ENCODE assay signal across 35 cellular contexts in genomic region chr12:126976574-126976973, GRCh38.
"Had no signal": no experiment of that assay in that cellular context is flagged by ENCODE, and none has a peak within 500 bp of the region (broad histone marks: within the 10 kb centered on the region; RNA-seq: fewer than 3 reads in every experiment).

No MANE protein-coding gene starts in this region.

- H3K9me3 Mint-ChIP-seq: activated CD4-positive, alpha-beta memory T cell treated with anti-CD3 and anti-CD28 coated beads for 36 hours; activated CD8-positive, alpha-beta T cell treated with anti-CD3 and anti-CD28 coated beads for 36 hours; activated naive CD4-positive, alpha-beta T cell treated with anti-CD3 and anti-CD28 coated beads for 36 hours; activated T-cell treated with anti-CD3 and anti-CD28 coated beads, Interleukin-2, amount 50 U/mL, for 4 hours; activated T-helper 1 cell treated with anti-CD3 and anti-CD28 coated beads, Interleukin-12 subunit alpha, Interleukin-12 subunit beta, Interleukin-2, Interleukin-4 antibody, amounts not matched to agents 30 ng/mL and 10 ng/mL and 1 ng/mL, durations not matched to agents 14 hours and 24 hours and 36 hours; activated T-helper 17 cell treated with anti-CD3 and anti-CD28 coated beads, Interleukin-2, amount 50 U/mL, for 72 hours; T-helper 2 cell treated with Interferon-gamma antibody and Interleukin-4, amounts not matched to agents 5 μg/mL and 100 μg/mL, for 36 hours had no signal

- ATAC-seq: activated CD8-positive, alpha-beta T cell treated with anti-CD3 and anti-CD28 coated beads for 36 hours; activated naive CD4-positive, alpha-beta T cell treated with anti-CD3 and anti-CD28 coated beads, Interleukin-2, amount 50 U/mL, for 72 hours; activated T-cell treated with anti-CD3 and anti-CD28 coated beads, Interleukin-2, amount 50 U/mL, for 4 hours; activated T-cell treated with anti-CD3 and anti-CD28 coated beads, Interleukin-2, amount 50 U/mL, for 72 hours; activated T-helper 17 cell treated with anti-CD3 and anti-CD28 coated beads, Interleukin-2, amount 50 U/mL, for 72 hours; body of pancreas had no signal

- DNase-seq: activated B cell treated with CpG ODN at 0.5 μM for 24 hours; activated CD4-positive, alpha-beta memory T cell treated with anti-CD3 and anti-CD28 coated beads for 36 hours; activated CD4-positive, alpha-beta T cell treated with anti-CD3 and anti-CD28 coated beads for 4 hours; activated CD4-positive, alpha-beta T cell treated with anti-CD3 and anti-CD28 coated beads, Interleukin-2, amount 10 ng/mL, durations not matched to agents 24 days and 14 days; activated CD4-positive, alpha-beta T cell treated with anti-CD3 and anti-CD28 coated beads, Interleukin-2, amount 50 U/mL, for 1 hour; activated CD4-positive, alpha-beta T cell treated with anti-CD3 and anti-CD28 coated beads, Interleukin-2, amount 50 U/mL, for 4 hours; activated CD4-positive, CD25-positive, alpha-beta regulatory T cell treated with anti-CD3 and anti-CD28 coated beads, Interleukin-2, amount 50 U/mL, for 72 hours; activated CD8-positive, alpha-beta memory T cell treated with anti-CD3 and anti-CD28 coated beads, Interleukin-2, amount 50 U/mL, for 4 hours; activated CD8-positive, alpha-beta T cell treated with anti-CD3 and anti-CD28 coated beads for 36 hours; activated effector memory CD4-positive, alpha-beta T cell treated with anti-CD3 and anti-CD28 coated beads, Interleukin-2, amount 50 U/mL, for 16 hours; activated gamma-delta T cell treated with Interleukin-2 at 50 U/mL for 16 hours; activated naive CD4-positive, alpha-beta T cell; activated naive CD4-positive, alpha-beta T cell treated with anti-CD3 and anti-CD28 coated beads for 36 hours; activated naive CD4-positive, alpha-beta T cell treated with anti-CD3 and anti-CD28 coated beads, Interleukin-2, amount 50 U/mL, for 16 hours; activated naive CD8-positive, alpha-beta T cell treated with anti-CD3 and anti-CD28 coated beads for 36 hours; activated T-cell treated with anti-CD3 and anti-CD28 coated beads for 4 hours; activated T-cell treated with anti-CD3 and anti-CD28 coated beads, Interleukin-2, amount 50 U/mL, for 1 hour; activated T-cell treated with anti-CD3 and anti-CD28 coated beads, Interleukin-2, amount 50 U/mL, for 4 hours; activated T-cell treated with anti-CD3 and anti-CD28 coated beads, Interleukin-2, amount 50 U/mL, for 72 hours; adrenal gland; amniotic stem cell; aorta; body of pancreas; brain microvascular endothelial cell; central memory CD4-positive, alpha-beta T cell; T-helper 1 cell; T-helper 2 cell; T-helper 9 cell had no signal

- H3K27ac Mint-ChIP-seq: activated B cell treated with CpG ODN at 0.5 μM for 24 hours; activated CD4-positive, alpha-beta memory T cell treated with anti-CD3 and anti-CD28 coated beads for 36 hours; activated CD4-positive, alpha-beta T cell treated with anti-CD3 and anti-CD28 coated beads, Interleukin-2, amount 10 ng/mL, durations not matched to agents 24 days and 14 days; activated CD8-positive, alpha-beta T cell treated with anti-CD3 and anti-CD28 coated beads for 36 hours; activated naive CD4-positive, alpha-beta T cell treated with anti-CD3 and anti-CD28 coated beads for 36 hours; activated naive CD4-positive, alpha-beta T cell treated with anti-CD3 and anti-CD28 coated beads, Interleukin-2, amount 50 U/mL, for 72 hours; activated naive CD8-positive, alpha-beta T cell treated with anti-CD3 and anti-CD28 coated beads for 36 hours; activated T-cell treated with anti-CD3 and anti-CD28 coated beads, Interleukin-2, amount 50 U/mL, for 72 hours; activated T-helper 1 cell treated with anti-CD3 and anti-CD28 coated beads, Interleukin-12 subunit alpha, Interleukin-12 subunit beta, Interleukin-2, Interleukin-4 antibody, amounts not matched to agents 30 ng/mL and 10 ng/mL and 1 ng/mL, durations not matched to agents 14 hours and 24 hours and 36 hours; activated T-helper 17 cell treated with anti-CD3 and anti-CD28 coated beads, Interleukin-2, amount 50 U/mL, for 72 hours; T-helper 1 cell treated with Interleukin-12 subunit alpha and Interleukin-12 subunit beta and Interleukin-4 antibody, amounts not matched to agents 30 μg/mL and 1 μg/mL, for 36 hours; T-helper 2 cell treated with Interferon-gamma antibody and Interleukin-4, amounts not matched to agents 5 μg/mL and 100 μg/mL, for 36 hours had no signal

- H3K36me3 Mint-ChIP-seq: activated CD4-positive, alpha-beta memory T cell treated with anti-CD3 and anti-CD28 coated beads for 36 hours; activated naive CD4-positive, alpha-beta T cell treated with anti-CD3 and anti-CD28 coated beads, Interleukin-2, amount 50 U/mL, for 72 hours; activated naive CD8-positive, alpha-beta T cell treated with anti-CD3 and anti-CD28 coated beads for 36 hours had no signal

- H3K27ac ChIP-seq: adrenal gland, body of pancreas, brain microvascular endothelial cell, breast epithelium, VCaP had no signal

- H3K27me3 Mint-ChIP-seq: activated B cell treated with CpG ODN at 0.5 μM for 24 hours; activated CD4-positive, alpha-beta T cell treated with anti-CD3 and anti-CD28 coated beads, Interleukin-2, amount 10 ng/mL, durations not matched to agents 24 days and 14 days; activated CD8-positive, alpha-beta T cell treated with anti-CD3 and anti-CD28 coated beads for 36 hours; activated naive CD8-positive, alpha-beta T cell treated with anti-CD3 and anti-CD28 coated beads for 36 hours had no signal

- H3K4me3 ChIP-seq: adrenal gland, body of pancreas, breast epithelium had no signal

- H3K36me3 ChIP-seq: adrenal gland, brain microvascular endothelial cell, breast epithelium had no signal

- H3K4me3 Mint-ChIP-seq: activated B cell treated with CpG ODN at 0.5 μM for 24 hours; activated CD4-positive, alpha-beta memory T cell treated with anti-CD3 and anti-CD28 coated beads for 36 hours; activated CD4-positive, alpha-beta T cell treated with anti-CD3 and anti-CD28 coated beads, Interleukin-2, amount 10 ng/mL, durations not matched to agents 24 days and 14 days; activated CD8-positive, alpha-beta T cell treated with anti-CD3 and anti-CD28 coated beads for 36 hours; activated naive CD4-positive, alpha-beta T cell treated with anti-CD3 and anti-CD28 coated beads for 36 hours; activated naive CD8-positive, alpha-beta T cell treated with anti-CD3 and anti-CD28 coated beads for 36 hours; activated T-cell treated with anti-CD3 and anti-CD28 coated beads, Interleukin-2, amount 50 U/mL, for 4 hours; activated T-cell treated with anti-CD3 and anti-CD28 coated beads, Interleukin-2, amount 50 U/mL, for 72 hours; activated T-helper 1 cell treated with anti-CD3 and anti-CD28 coated beads, Interleukin-12 subunit alpha, Interleukin-12 subunit beta, Interleukin-2, Interleukin-4 antibody, amounts not matched to agents 30 ng/mL and 10 ng/mL and 1 ng/mL, durations not matched to agents 14 hours and 24 hours and 36 hours; activated T-helper 17 cell treated with anti-CD3 and anti-CD28 coated beads, Interleukin-2, amount 50 U/mL, for 72 hours; T-helper 1 cell treated with Interleukin-12 subunit alpha and Interleukin-12 subunit beta and Interleukin-4 antibody, amounts not matched to agents 30 μg/mL and 1 μg/mL, for 36 hours; T-helper 2 cell treated with Interferon-gamma antibody and Interleukin-4, amounts not matched to agents 5 μg/mL and 100 μg/mL, for 36 hours had no signal

- H3K4me1 ChIP-seq: adrenal gland, body of pancreas, breast epithelium had no signal

- H3K27me3 ChIP-seq: adrenal gland, body of pancreas, brain microvascular endothelial cell, breast epithelium had no signal

- H3K9me3 ChIP-seq: adrenal gland, body of pancreas, breast epithelium had no signal

- H3K4me1 Mint-ChIP-seq: activated B cell treated with CpG ODN at 0.5 μM for 24 hours; activated CD4-positive, alpha-beta T cell treated with anti-CD3 and anti-CD28 coated beads, Interleukin-2, amount 10 ng/mL, durations not matched to agents 24 days and 14 days; activated naive CD8-positive, alpha-beta T cell treated with anti-CD3 and anti-CD28 coated beads for 36 hours; activated T-helper 17 cell treated with anti-CD3 and anti-CD28 coated beads, Interleukin-2, amount 50 U/mL, for 72 hours had no signal
